Comparison of ENCODE assay signal across 15 cellular contexts in genomic region chr9:112743216-112743835, GRCh38. TPM values are rescaled to one million over a fixed set of nuclear protein-coding genes. Genes with fewer than 3 reads are reported as not detected.
A peak's percentile ranks its signal among the peaks of the same experiment; 100 is the strongest.
DNase-seq lines count a peak whose midpoint lies in the region; ATAC-seq, FAIRE-seq and TF ChIP-seq lines count a peak whose summit lies in the region.
"Had no signal": no experiment of that assay in that cellular context is flagged by ENCODE, and none has a peak within 500 bp of the region (broad histone marks: within the 10 kb centered on the region; RNA-seq: fewer than 3 reads in every experiment).

No MANE protein-coding gene starts in this region.

- H3K4me1 Mint-ChIP-seq in GM23338: peaks cover 4% of the 10 kb centered on the region; the same call in 1 of the 3 replicates
- no peaks in the 10 kb centered on the region for H3K4me1 Mint-ChIP-seq in astrocyte (ENCODE audit: low read depth, unreplicated experiment)

- H3K4me1 ChIP-seq in GM23338 (ENCODE audit: insufficient read depth): no peaks in the 10 kb centered on the region
- no peaks in the 10 kb centered on the region for H3K4me1 ChIP-seq in astrocyte (ENCODE audit: insufficient read depth, low read length)
- H3K4me1 ChIP-seq: BE2C, body of pancreas had no signal

- H3K4me2 ChIP-seq in GM23338 (no peak overlapping the region), astrocyte (ENCODE audit: low read length) (no peak overlapping the region)

- H3K9ac ChIP-seq in astrocyte (ENCODE audit: low read length): no peak overlapping the region

- H3K4me3 Mint-ChIP-seq in GM23338: no peak overlapping the region
- H3K4me3 Mint-ChIP-seq in astrocyte (ENCODE audit: unreplicated experiment): no peak overlapping the region

- H3K4me3 ChIP-seq in AG10803 (ENCODE audit: low read length): no peak overlapping the region
- no peak overlapping the region for H3K4me3 ChIP-seq in GM23338
- no peak overlapping the region for H3K4me3 ChIP-seq in astrocyte (ENCODE audit: insufficient read depth, low read depth, low read length)
- H3K4me3 ChIP-seq: body of pancreas had no signal

- no peaks in the 10 kb centered on the region for H3K27me3 ChIP-seq in GM23338 (ENCODE audit: insufficient read depth)
- no peaks in the 10 kb centered on the region for H3K27me3 ChIP-seq in astrocyte (ENCODE audit: insufficient read depth, low read length)
- H3K27me3 ChIP-seq: BE2C, body of pancreas had no signal

- no peaks in the 10 kb centered on the region for H3K36me3 Mint-ChIP-seq in GM23338 (ENCODE audit: low read depth)
- no peaks in the 10 kb centered on the region for H3K36me3 Mint-ChIP-seq in astrocyte (ENCODE audit: low read depth, unreplicated experiment)

- H3K36me3 ChIP-seq in GM23338 (ENCODE audit: insufficient read depth) (no peaks in the 10 kb centered on the region), astrocyte (ENCODE audit: insufficient read depth, low read length) (no peaks in the 10 kb centered on the region)
- H3K36me3 ChIP-seq: BE2C had no signal

- H3K27ac ChIP-seq in GM23338 (ENCODE audit: low read depth): no peak overlapping the region
- no peak overlapping the region for H3K27ac ChIP-seq in astrocyte (ENCODE audit: low read depth, low read length)
- H3K27ac ChIP-seq: body of pancreas had no signal

- TF ChIP-seq CTCF in AG10803 (conservative IDR thresholded peaks at IDR 0.05; ENCODE audit: low read length): peak; percentile 20; the same call in 1 of the 2 replicates
- TF ChIP-seq CTCF in GM23338 (conservative IDR thresholded peaks at IDR 0.05; ENCODE audit: low read depth in 2 of 2): peak; percentile 14 to 54; a peak in 2 of 4 replicates
- TF ChIP-seq CTCF in astrocyte (IDR thresholded peaks at IDR 0.05; ENCODE audit: insufficient read depth, low read depth, low read length): no peak

- no peaks in the 10 kb centered on the region for H3K9me2 ChIP-seq in GM23338 (ENCODE audit: insufficient read depth)

- H4K20me1 ChIP-seq in GM23338 (replicated peaks; ENCODE audit: insufficient read depth) (no peaks in the 10 kb centered on the region), astrocyte (ENCODE audit: insufficient read depth, low read length) (no peaks in the 10 kb centered on the region)

- H3K27ac Mint-ChIP-seq in GM23338: no peak overlapping the region
- no peak overlapping the region for H3K27ac Mint-ChIP-seq in astrocyte (ENCODE audit: unreplicated experiment)
- H3K27ac Mint-ChIP-seq: progenitor cell of endocrine pancreas had no signal

- no peaks in the 10 kb centered on the region for H3F3A ChIP-seq in GM23338 (replicated peaks; ENCODE audit: low read depth)

- H3K9me3 ChIP-seq in astrocyte (ENCODE audit: insufficient read depth, low read depth, low read length): no peaks in the 10 kb centered on the region
- H3K9me3 ChIP-seq: BE2C, body of pancreas had no signal

- H3K79me2 ChIP-seq in GM23338 (replicated peaks; ENCODE audit: insufficient read depth) (no peaks in the 10 kb centered on the region), astrocyte (ENCODE audit: insufficient read depth, low read length) (no peaks in the 10 kb centered on the region)

- no peak for FAIRE-seq in astrocyte (lab: Jason Lieb, UNC)

- no peak for DNase-seq in AG10803 (ENCODE audit: low read depth)
- DNase-seq in GM23338 (ENCODE audit: low spot score): no peak
- peak; percentile 4 for DNase-seq in astrocyte (ENCODE audit: low read depth)
- peak; percentile 46 for DNase-seq in globus pallidus (ENCODE audit: low spot score)
- DNase-seq in Right ventricle myocardium inferior (ENCODE audit: missing footprints): no peak
- DNase-seq in EL: no peak
- DNase-seq in SIG-M5 treated with dmso at 0.1 percent for 504 hours (lab: John Stamatoyannopoulos, UW; ENCODE audit: unreplicated experiment): no peak
- DNase-seq in NCI-H1092 (lab: John Stamatoyannopoulos, UW): no peak
- DNase-seq: activated effector memory CD4-positive, alpha-beta T cell treated with anti-CD3 and anti-CD28 coated beads, Interleukin-2, amount 50 U/mL, for 16 hours; BE2C; body of pancreas; effector CD4-positive, alpha-beta T cell; NCI-H345; stimulated activated CD4-positive, alpha-beta T cell treated with anti-CD3 and anti-CD28 coated beads, Interleukin-12 subunit alpha, Interleukin-12 subunit beta, amount 100 ng/mL, for 4 hours had no signal

- intact Hi-C loops in Right ventricle myocardium inferior (cut with DNase I): no loop called here

- no peak overlapping the region; the same call in 1 of the 2 replicates for H2AFZ ChIP-seq in GM23338
- peak overlapping the region; percentile 31 for H2AFZ ChIP-seq in astrocyte (ENCODE audit: low read depth, low read length)

- ATAC-seq in GM23338 (no peak; the same call in 2 of the 3 replicates), Right ventricle myocardium inferior (no peak)
- ATAC-seq: body of pancreas had no signal

- H3K9me3 Mint-ChIP-seq in GM23338: no peaks in the 10 kb centered on the region
- peaks cover 3% of the 10 kb centered on the region for H3K9me3 Mint-ChIP-seq in astrocyte (ENCODE audit: unreplicated experiment)

- H3K27me3 Mint-ChIP-seq in GM23338 (ENCODE audit: insufficient read depth, low read depth, poor library complexity) (peaks cover 5% of the 10 kb centered on the region), astrocyte (ENCODE audit: low read depth, unreplicated experiment) (no peaks in the 10 kb centered on the region)
- H3K27me3 Mint-ChIP-seq: progenitor cell of endocrine pancreas had no signal

TF ChIP-seq in GM23338, 12 proteins besides CTCF, POLR2A, EP300 and RAD21:
- TF ChIP-seq ZNF331 (CRISPR knock-in tag; IDR thresholded peaks at IDR 0.05; ENCODE audit: low read depth) (no peak), ZNF462 (CRISPR knock-in tag; IDR thresholded peaks at IDR 0.05) (no peak), JUNB (IDR thresholded peaks at IDR 0.05; ENCODE audit: unreplicated experiment) (no peak)

RNA-seq across cellular contexts. Expression of gene SNX30, which starts 7.2 kb away (rescaled TPM):
- 12.0 and 17.8 TPM in 2 replicates for total RNA-seq in GM23338 (2014; rRNA removed; shearing (Covaris generic))
- polyA plus RNA-seq in GM23338 (2016; fragmentation: Nextera tagmentation; extraction: Ambion mirVana): 2.1 and 2.2 TPM in 2 replicates
- total RNA-seq in astrocyte: 12.8 and 14.4 TPM in 2 replicates
- 5.0 TPM for total RNA-seq in Right ventricle myocardium inferior

RNA-seq across cellular contexts. Expression of gene INIP, which starts 25.4 kb away (rescaled TPM):
- 16.7 and 26.7 TPM in 2 replicates for total RNA-seq in GM23338 (2014; rRNA removed; shearing (Covaris generic))
- polyA plus RNA-seq in GM23338 (2016; fragmentation: Nextera tagmentation; extraction: Ambion mirVana): 24.7 and 30.4 TPM in 2 replicates
- total RNA-seq in astrocyte (22.0 and 23.1 TPM in 2 replicates), Right ventricle myocardium inferior (17.0 TPM)

Comparison
In these comparisons a context has a peak if more than half of its experiments do, and no peak if none do; other contexts are left out.
1. DNase-seq: peak in astrocyte (single experiment) and globus pallidus (single experiment); none in AG10803 (single experiment), GM23338 (single experiment), Right ventricle myocardium inferior (single experiment), EL (single experiment), SIG-M5 treated with dmso at 0.1 percent for 504 hours (single experiment) and NCI-H1092 (single experiment).